2 cellular contexts compared by ENCODE assay signal in the genomic region with DNA sequence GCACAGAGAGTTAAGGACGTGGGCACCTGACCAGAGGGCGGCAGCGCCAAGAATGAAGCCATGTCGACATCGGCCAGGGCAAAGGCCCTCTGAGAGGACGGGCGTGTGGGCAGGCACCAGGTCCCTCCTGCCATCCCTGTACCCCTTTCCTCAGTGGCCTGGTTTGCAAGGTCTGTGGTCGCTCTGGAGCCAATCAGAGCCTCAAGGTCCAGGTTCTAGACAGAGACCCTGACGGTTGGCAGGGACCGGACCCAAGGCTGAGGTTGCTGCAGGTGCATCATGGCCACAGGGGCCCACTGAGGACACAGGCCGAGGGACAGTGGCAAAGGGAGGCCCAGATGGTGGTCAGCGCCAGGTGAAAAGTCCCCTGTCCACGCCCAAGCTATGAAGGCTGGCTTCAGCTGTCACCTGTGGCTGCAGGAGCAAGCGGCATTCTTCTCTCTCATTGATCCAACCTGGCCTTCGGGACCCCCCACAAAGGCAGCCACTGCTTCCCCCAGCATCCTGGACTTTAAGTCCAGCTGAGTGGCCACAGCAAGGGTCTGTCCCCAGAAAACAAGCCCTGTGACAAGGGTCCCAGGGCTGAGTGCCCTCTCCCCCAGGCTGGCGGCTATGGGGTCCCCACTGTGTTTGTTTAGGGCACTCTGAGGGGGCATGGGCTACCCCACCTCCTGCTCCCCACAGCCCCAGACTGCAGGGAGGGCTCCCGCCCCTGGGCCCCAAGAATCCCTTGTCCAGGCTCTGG.
TF ChIP-seq lines count a peak whose summit lies in the region.

No MANE protein-coding gene starts in this region.

TF ChIP-seq in IMR-90, 13 proteins besides CTCF, POLR2A, EP300 and RAD21:
- no peak for TF ChIP-seq MAFK (IDR thresholded peaks at IDR 0.05; ENCODE audit: low read depth, low read length)
- TF ChIP-seq, protein P1, sequence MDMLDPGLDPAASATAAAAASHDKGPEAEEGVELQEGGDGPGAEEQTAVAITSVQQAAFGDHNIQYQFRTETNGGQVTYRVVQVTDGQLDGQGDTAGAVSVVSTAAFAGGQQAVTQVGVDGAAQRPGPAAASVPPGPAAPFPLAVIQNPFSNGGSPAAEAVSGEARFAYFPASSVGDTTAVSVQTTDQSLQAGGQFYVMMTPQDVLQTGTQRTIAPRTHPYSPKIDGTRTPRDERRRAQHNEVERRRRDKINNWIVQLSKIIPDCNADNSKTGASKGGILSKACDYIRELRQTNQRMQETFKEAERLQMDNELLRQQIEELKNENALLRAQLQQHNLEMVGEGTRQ (IDR thresholded peaks at IDR 0.05; ENCODE audit: low read depth, low read length): no peak
- TF ChIP-seq MXI1 (IDR thresholded peaks at IDR 0.05; ENCODE audit: borderline replicate concordance, low read depth, low read length): no peak
- TF ChIP-seq BHLHE40 (IDR thresholded peaks at IDR 0.05; ENCODE audit: low read depth, low read length): no peak
- TF ChIP-seq MAZ (IDR thresholded peaks at IDR 0.05; ENCODE audit: borderline replicate concordance, low read depth, low read length): no peak
- TF ChIP-seq, protein P2, sequence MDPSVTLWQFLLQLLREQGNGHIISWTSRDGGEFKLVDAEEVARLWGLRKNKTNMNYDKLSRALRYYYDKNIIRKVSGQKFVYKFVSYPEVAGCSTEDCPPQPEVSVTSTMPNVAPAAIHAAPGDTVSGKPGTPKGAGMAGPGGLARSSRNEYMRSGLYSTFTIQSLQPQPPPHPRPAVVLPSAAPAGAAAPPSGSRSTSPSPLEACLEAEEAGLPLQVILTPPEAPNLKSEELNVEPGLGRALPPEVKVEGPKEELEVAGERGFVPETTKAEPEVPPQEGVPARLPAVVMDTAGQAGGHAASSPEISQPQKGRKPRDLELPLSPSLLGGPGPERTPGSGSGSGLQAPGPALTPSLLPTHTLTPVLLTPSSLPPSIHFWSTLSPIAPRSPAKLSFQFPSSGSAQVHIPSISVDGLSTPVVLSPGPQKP (IDR thresholded peaks at IDR 0.05; ENCODE audit: borderline replicate concordance, low read depth, low read length): no peak

TF ChIP-seq in WTC11, 78 proteins besides CTCF, POLR2A, EP300 and RAD21:
- TF ChIP-seq, protein P3, sequence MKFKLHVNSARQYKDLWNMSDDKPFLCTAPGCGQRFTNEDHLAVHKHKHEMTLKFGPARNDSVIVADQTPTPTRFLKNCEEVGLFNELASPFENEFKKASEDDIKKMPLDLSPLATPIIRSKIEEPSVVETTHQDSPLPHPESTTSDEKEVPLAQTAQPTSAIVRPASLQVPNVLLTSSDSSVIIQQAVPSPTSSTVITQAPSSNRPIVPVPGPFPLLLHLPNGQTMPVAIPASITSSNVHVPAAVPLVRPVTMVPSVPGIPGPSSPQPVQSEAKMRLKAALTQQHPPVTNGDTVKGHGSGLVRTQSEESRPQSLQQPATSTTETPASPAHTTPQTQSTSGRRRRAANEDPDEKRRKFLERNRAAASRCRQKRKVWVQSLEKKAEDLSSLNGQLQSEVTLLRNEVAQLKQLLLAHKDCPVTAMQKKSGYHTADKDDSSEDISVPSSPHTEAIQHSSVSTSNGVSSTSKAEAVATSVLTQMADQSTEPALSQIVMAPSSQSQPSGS (CRISPR knock-in tag; IDR thresholded peaks at IDR 0.05; ENCODE audit: borderline replicate concordance, low read depth): no peak
- TF ChIP-seq NR2C2 (CRISPR knock-in tag; IDR thresholded peaks at IDR 0.05) (no peak), TP53 (CRISPR knock-in tag; IDR thresholded peaks at IDR 0.05) (no peak), ZBTB21 (CRISPR knock-in tag; IDR thresholded peaks at IDR 0.05; ENCODE audit: borderline replicate concordance) (no peak), FOXK1 (CRISPR knock-in tag; IDR thresholded peaks at IDR 0.05) (no peak), ZNF121 (CRISPR knock-in tag; IDR thresholded peaks at IDR 0.05) (no peak)
- TF ChIP-seq, protein P4, sequence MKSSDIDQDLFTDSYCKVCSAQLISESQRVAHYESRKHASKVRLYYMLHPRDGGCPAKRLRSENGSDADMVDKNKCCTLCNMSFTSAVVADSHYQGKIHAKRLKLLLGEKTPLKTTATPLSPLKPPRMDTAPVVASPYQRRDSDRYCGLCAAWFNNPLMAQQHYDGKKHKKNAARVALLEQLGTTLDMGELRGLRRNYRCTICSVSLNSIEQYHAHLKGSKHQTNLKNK (CRISPR knock-in tag; IDR thresholded peaks at IDR 0.05): no peak
- TF ChIP-seq, protein P5, sequence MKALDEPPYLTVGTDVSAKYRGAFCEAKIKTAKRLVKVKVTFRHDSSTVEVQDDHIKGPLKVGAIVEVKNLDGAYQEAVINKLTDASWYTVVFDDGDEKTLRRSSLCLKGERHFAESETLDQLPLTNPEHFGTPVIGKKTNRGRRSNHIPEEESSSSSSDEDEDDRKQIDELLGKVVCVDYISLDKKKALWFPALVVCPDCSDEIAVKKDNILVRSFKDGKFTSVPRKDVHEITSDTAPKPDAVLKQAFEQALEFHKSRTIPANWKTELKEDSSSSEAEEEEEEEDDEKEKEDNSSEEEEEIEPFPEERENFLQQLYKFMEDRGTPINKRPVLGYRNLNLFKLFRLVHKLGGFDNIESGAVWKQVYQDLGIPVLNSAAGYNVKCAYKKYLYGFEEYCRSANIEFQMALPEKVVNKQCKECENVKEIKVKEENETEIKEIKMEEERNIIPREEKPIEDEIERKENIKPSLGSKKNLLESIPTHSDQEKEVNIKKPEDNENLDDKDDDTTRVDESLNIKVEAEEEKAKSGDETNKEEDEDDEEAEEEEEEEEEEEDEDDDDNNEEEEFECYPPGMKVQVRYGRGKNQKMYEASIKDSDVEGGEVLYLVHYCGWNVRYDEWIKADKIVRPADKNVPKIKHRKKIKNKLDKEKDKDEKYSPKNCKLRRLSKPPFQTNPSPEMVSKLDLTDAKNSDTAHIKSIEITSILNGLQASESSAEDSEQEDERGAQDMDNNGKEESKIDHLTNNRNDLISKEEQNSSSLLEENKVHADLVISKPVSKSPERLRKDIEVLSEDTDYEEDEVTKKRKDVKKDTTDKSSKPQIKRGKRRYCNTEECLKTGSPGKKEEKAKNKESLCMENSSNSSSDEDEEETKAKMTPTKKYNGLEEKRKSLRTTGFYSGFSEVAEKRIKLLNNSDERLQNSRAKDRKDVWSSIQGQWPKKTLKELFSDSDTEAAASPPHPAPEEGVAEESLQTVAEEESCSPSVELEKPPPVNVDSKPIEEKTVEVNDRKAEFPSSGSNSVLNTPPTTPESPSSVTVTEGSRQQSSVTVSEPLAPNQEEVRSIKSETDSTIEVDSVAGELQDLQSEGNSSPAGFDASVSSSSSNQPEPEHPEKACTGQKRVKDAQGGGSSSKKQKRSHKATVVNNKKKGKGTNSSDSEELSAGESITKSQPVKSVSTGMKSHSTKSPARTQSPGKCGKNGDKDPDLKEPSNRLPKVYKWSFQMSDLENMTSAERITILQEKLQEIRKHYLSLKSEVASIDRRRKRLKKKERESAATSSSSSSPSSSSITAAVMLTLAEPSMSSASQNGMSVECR (CRISPR knock-in tag; IDR thresholded peaks at IDR 0.05; ENCODE audit: borderline replicate concordance): no peak
- TF ChIP-seq, protein P6, sequence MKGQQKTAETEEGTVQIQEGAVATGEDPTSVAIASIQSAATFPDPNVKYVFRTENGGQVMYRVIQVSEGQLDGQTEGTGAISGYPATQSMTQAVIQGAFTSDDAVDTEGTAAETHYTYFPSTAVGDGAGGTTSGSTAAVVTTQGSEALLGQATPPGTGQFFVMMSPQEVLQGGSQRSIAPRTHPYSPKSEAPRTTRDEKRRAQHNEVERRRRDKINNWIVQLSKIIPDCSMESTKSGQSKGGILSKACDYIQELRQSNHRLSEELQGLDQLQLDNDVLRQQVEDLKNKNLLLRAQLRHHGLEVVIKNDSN (CRISPR knock-in tag; IDR thresholded peaks at IDR 0.05): no peak
